Comparison of ENCODE assay signal across 22 cellular contexts in genomic region chr3:140816804-140817203, GRCh38.
"Had no signal": no experiment of that assay in that cellular context is flagged by ENCODE, and none has a peak within 500 bp of the region (broad histone marks: within the 10 kb centered on the region; RNA-seq: fewer than 3 reads in every experiment).

No MANE protein-coding gene starts in this region.

- H3K4me1 ChIP-seq: esophagus squamous epithelium, heart right ventricle, suprapubic skin, transverse colon, uterus had no signal

- H3K36me3 ChIP-seq: cardiac muscle cell, esophagus squamous epithelium, heart right ventricle, ovary, suprapubic skin, transverse colon, uterus had no signal

- H3K4me1 Mint-ChIP-seq: activated CD4-positive, alpha-beta memory T cell treated with anti-CD3 and anti-CD28 coated beads, Interleukin-2, amount 10 ng/mL, durations not matched to agents 7 days and 5 days; activated CD8-positive, alpha-beta memory T cell treated with anti-CD3 and anti-CD28 coated beads, Interleukin-2, amount 10 ng/mL, durations not matched to agents 7 days and 5 days; activated naive CD8-positive, alpha-beta T cell treated with anti-CD3 and anti-CD28 coated beads for 36 hours; natural killer cell; stimulated activated naive CD8-positive, alpha-beta T cell treated with anti-CD3 and anti-CD28 coated beads, Interleukin-15, amount 100 ng/mL, for 72 hours; WTC11 had no signal

- H3K4me3 ChIP-seq: cardiac muscle cell, esophagus squamous epithelium, heart right ventricle, ovary, smooth muscle cell, suprapubic skin, transverse colon, uterus had no signal

- DNase-seq: activated CD4-positive, alpha-beta memory T cell treated with anti-CD3 and anti-CD28 coated beads, Interleukin-2, amount 10 ng/mL, durations not matched to agents 7 days and 5 days; activated CD4-positive, alpha-beta T cell treated with anti-CD3 and anti-CD28 coated beads for 4 hours; activated CD8-positive, alpha-beta memory T cell treated with anti-CD3 and anti-CD28 coated beads, Interleukin-2, amount 10 ng/mL, durations not matched to agents 7 days and 5 days; activated naive CD4-positive, alpha-beta T cell; activated naive CD8-positive, alpha-beta T cell treated with anti-CD3 and anti-CD28 coated beads for 36 hours; amniotic stem cell; effector memory CD4-positive, alpha-beta T cell; esophagus squamous epithelium; heart right ventricle; natural killer cell; ovary; stimulated activated CD4-positive, alpha-beta T cell treated with anti-CD3 and anti-CD28 coated beads, Interleukin-4, amount 100 ng/mL, for 1 hour; stimulated activated naive CD8-positive, alpha-beta T cell treated with anti-CD3 and anti-CD28 coated beads, Interleukin-15, amount 100 ng/mL, for 72 hours; transverse colon; uterus had no signal

- H3K9me3 ChIP-seq: esophagus squamous epithelium, ovary, suprapubic skin, transverse colon, uterus had no signal

- H3K4me3 Mint-ChIP-seq: activated CD4-positive, alpha-beta memory T cell treated with anti-CD3 and anti-CD28 coated beads, Interleukin-2, amount 10 ng/mL, durations not matched to agents 7 days and 5 days; activated CD8-positive, alpha-beta memory T cell treated with anti-CD3 and anti-CD28 coated beads, Interleukin-2, amount 10 ng/mL, durations not matched to agents 7 days and 5 days; activated naive CD8-positive, alpha-beta T cell treated with anti-CD3 and anti-CD28 coated beads for 36 hours; dendritic cell treated with granulocyte-macrophage colony-stimulating factor and Interleukin-4, amounts not matched to agents 40 ng/mL and 50 ng/mL, for 4 days; natural killer cell; stimulated activated naive CD8-positive, alpha-beta T cell treated with anti-CD3 and anti-CD28 coated beads, Interleukin-15, amount 100 ng/mL, for 72 hours; WTC11 had no signal

- FAIRE-seq: endothelial cell of umbilical vein had no signal

- H3K27me3 Mint-ChIP-seq: activated CD8-positive, alpha-beta memory T cell treated with anti-CD3 and anti-CD28 coated beads, Interleukin-2, amount 10 ng/mL, durations not matched to agents 7 days and 5 days; activated naive CD8-positive, alpha-beta T cell treated with anti-CD3 and anti-CD28 coated beads for 36 hours; dendritic cell treated with granulocyte-macrophage colony-stimulating factor and Interleukin-4, amounts not matched to agents 40 ng/mL and 50 ng/mL, for 4 days; stimulated activated naive CD8-positive, alpha-beta T cell treated with anti-CD3 and anti-CD28 coated beads, Interleukin-15, amount 100 ng/mL, for 72 hours had no signal

- ATAC-seq: activated CD8-positive, alpha-beta memory T cell treated with anti-CD3 and anti-CD28 coated beads, Interleukin-2, amount 10 ng/mL, durations not matched to agents 7 days and 5 days; heart right ventricle; natural killer cell; sciatic nerve; stimulated activated naive CD8-positive, alpha-beta T cell treated with anti-CD3 and anti-CD28 coated beads, Interleukin-15, amount 100 ng/mL, for 72 hours; WTC11 had no signal

- H3K27ac Mint-ChIP-seq: activated CD4-positive, alpha-beta memory T cell treated with anti-CD3 and anti-CD28 coated beads, Interleukin-2, amount 10 ng/mL, durations not matched to agents 7 days and 5 days; activated CD8-positive, alpha-beta memory T cell treated with anti-CD3 and anti-CD28 coated beads, Interleukin-2, amount 10 ng/mL, durations not matched to agents 7 days and 5 days; activated naive CD8-positive, alpha-beta T cell treated with anti-CD3 and anti-CD28 coated beads for 36 hours; dendritic cell treated with granulocyte-macrophage colony-stimulating factor and Interleukin-4, amounts not matched to agents 40 ng/mL and 50 ng/mL, for 4 days; natural killer cell; stimulated activated naive CD8-positive, alpha-beta T cell treated with anti-CD3 and anti-CD28 coated beads, Interleukin-15, amount 100 ng/mL, for 72 hours; WTC11 had no signal

- H3K27me3 ChIP-seq: cardiac muscle cell, esophagus squamous epithelium, heart right ventricle, ovary, suprapubic skin, transverse colon, uterus had no signal

- H3K4me2 ChIP-seq: smooth muscle cell had no signal

- H3K27ac ChIP-seq: cardiac muscle cell, esophagus squamous epithelium, heart right ventricle, ovary, suprapubic skin, transverse colon, uterus had no signal

- H3K9me3 Mint-ChIP-seq: activated CD4-positive, alpha-beta memory T cell treated with anti-CD3 and anti-CD28 coated beads, Interleukin-2, amount 10 ng/mL, durations not matched to agents 7 days and 5 days had no signal
